ENCODE assay signal across 8 cellular contexts in the genomic region with DNA sequence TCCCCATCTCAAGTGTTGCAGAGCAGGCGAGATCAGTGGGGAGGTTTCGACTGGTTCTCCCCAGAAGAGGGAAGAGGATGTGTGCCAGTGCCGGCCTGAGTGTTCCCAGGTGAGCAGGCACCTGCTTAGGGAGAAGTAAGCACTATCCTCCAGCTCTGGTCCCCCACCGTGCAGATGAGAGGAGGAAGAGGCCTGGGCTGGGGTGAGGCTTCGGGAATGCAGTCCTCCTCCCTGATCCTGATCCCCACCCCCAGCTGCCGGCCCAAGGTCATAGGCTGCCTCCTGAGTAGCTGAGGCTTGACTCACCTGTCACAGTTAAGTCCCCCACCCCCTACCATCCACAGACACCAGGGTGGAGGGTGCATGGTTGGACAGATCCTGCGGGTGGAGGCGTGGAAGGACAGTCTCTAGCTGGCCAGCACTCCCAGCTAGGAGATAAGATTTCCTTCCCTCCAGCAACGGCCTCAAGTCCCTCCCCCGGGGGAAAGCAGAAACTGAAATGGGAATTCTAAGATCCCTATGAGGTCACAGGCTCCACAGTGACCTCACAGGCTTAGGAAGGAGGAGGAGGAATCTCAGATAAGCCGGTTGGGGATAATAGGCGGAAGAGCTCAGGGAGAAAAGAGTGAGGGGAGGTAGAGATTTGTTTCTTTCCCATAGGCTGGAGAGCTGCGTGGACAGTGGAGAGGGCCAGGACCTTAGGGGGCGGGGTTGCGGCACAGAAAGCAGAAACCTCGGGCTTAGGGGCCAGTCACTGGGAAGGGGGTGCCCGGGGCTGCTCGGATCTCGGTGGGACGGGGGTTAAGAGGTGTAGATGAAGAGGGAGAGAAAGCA. TPM values are rescaled to one million over a fixed set of nuclear protein-coding genes. Genes with fewer than 3 reads are reported as not detected.
DNase-seq lines count a peak whose midpoint lies in the region; ATAC-seq and TF ChIP-seq lines count a peak whose summit lies in the region.

No MANE protein-coding gene starts in this region.

- 3% methylated on average over 15 of the region's 20 CpGs for WGBS in right lobe of liver (ENCODE audit: insufficient coverage, low coverage, low lambda C conversion rate, missing lambda C conversion rate)

- intact Hi-C loops in colonic mucosa (cut with DNase I) = no loop called here
- intact Hi-C loops in right lobe of liver (cut with DNase I) = loop anchor here in 1 of 2 donors (10.0 kb wide), 1 partner anchor 90 kb away; a partner anchor contains a TSS

- peaks cover 20% of the 10 kb centered on the region for H3K4me1 Mint-ChIP-seq in T-helper 1 cell treated with Interleukin-12 subunit alpha and Interleukin-12 subunit beta and Interleukin-4 antibody, amounts not matched to agents 30 μg/mL and 1 μg/mL, for 36 hours (ENCODE audit: low read depth)

- TF ChIP-seq CTCF in colonic mucosa (IDR thresholded peaks at IDR 0.05) (no peak), right lobe of liver (IDR thresholded peaks at IDR 0.05) (no peak), thoracic aorta (IDR thresholded peaks at IDR 0.05) (no peak)

- H3K9ac ChIP-seq in colonic mucosa (ENCODE audit: low read depth in 2 of 2, low read length in 2 of 2) = peak overlapping the region; percentile 76 to 94

- H3K9me3 ChIP-seq in colonic mucosa (no peaks in the 10 kb centered on the region), right lobe of liver (no peaks in the 10 kb centered on the region), thoracic aorta (no peaks in the 10 kb centered on the region)

- peaks cover 11% of the 10 kb centered on the region for H3K36me3 ChIP-seq in colonic mucosa
- peaks cover 0 to 19% (median 9%) of the 10 kb centered on the region in 4 donors for H3K36me3 ChIP-seq in right lobe of liver
- peaks cover 16% of the 10 kb centered on the region for H3K36me3 ChIP-seq in thoracic aorta

- ATAC-seq in right lobe of liver (peak in 1 of 4 donors; percentile 2), thoracic aorta (ENCODE audit: insufficient number of reproducible peaks, low FRiP score, low read depth) (no peak), GM18868 (IDR thresholded peaks at IDR 0.05; ENCODE audit: unreplicated experiment) (no peak)

- H3K27me3 Mint-ChIP-seq in T-helper 1 cell treated with Interleukin-12 subunit alpha and Interleukin-12 subunit beta and Interleukin-4 antibody, amounts not matched to agents 30 μg/mL and 1 μg/mL, for 36 hours (ENCODE audit: low read depth) = peaks cover 8% of the 10 kb centered on the region

- peak overlapping the region; percentile 100 for H3K27ac ChIP-seq in colonic mucosa
- peak overlapping the region; percentile 98 to 99 (median 99) for H3K27ac ChIP-seq in right lobe of liver
- H3K27ac ChIP-seq in thoracic aorta = peak overlapping the region in 1 of 2 donors; percentile 86

- H3K36me3 Mint-ChIP-seq in T-helper 1 cell treated with Interleukin-12 subunit alpha and Interleukin-12 subunit beta and Interleukin-4 antibody, amounts not matched to agents 30 μg/mL and 1 μg/mL, for 36 hours (ENCODE audit: low read depth) = peaks cover 3% of the 10 kb centered on the region

- peak overlapping the region; percentile 95 for H3K4me3 Mint-ChIP-seq in T-helper 1 cell treated with Interleukin-12 subunit alpha and Interleukin-12 subunit beta and Interleukin-4 antibody, amounts not matched to agents 30 μg/mL and 1 μg/mL, for 36 hours

- DNase-seq in T-helper 1 cell (no peak), NCI-H82 (lab: John Stamatoyannopoulos, UW) (peak; percentile 86), colonic mucosa (peak; percentile 81), right lobe of liver (peak in 1 of 3 donors; percentile 61), thoracic aorta (ENCODE audit: low spot score) (no peak), amygdala (lab: John Stamatoyannopoulos, UW) (no peak)

- H3K4me1 ChIP-seq in colonic mucosa = peaks cover 16% of the 10 kb centered on the region
- peaks cover 0 to 21% (median 7%) of the 10 kb centered on the region in 4 donors for H3K4me1 ChIP-seq in right lobe of liver
- H3K4me1 ChIP-seq in thoracic aorta (ENCODE audit: control insufficient read depth in 1 of 2, low read depth in 2 of 2) = peaks cover 10 to 32% of the 10 kb centered on the region in 2 donors

- H3K9me3 Mint-ChIP-seq in T-helper 1 cell treated with Interleukin-12 subunit alpha and Interleukin-12 subunit beta and Interleukin-4 antibody, amounts not matched to agents 30 μg/mL and 1 μg/mL, for 36 hours = no peaks in the 10 kb centered on the region

- peak overlapping the region; percentile 97 for H3K27ac Mint-ChIP-seq in T-helper 1 cell treated with Interleukin-12 subunit alpha and Interleukin-12 subunit beta and Interleukin-4 antibody, amounts not matched to agents 30 μg/mL and 1 μg/mL, for 36 hours

- H3K4me3 ChIP-seq in colonic mucosa (peak overlapping the region; percentile 100), right lobe of liver (peak overlapping the region; percentile 96 to 100 (median 99)), thoracic aorta (peak overlapping the region; percentile 94)

- no peak for TF ChIP-seq POLR2A in right lobe of liver (IDR thresholded peaks at IDR 0.05)

- H3K27me3 ChIP-seq in colonic mucosa (no peaks in the 10 kb centered on the region), right lobe of liver (no peaks in the 10 kb centered on the region), thoracic aorta (replicated peaks; ENCODE audit: insufficient read depth) (no peaks in the 10 kb centered on the region)

RNA-seq across cellular contexts. Expression of a gene that starts 1.0 kb away (rescaled TPM):
- 10 to 100 TPM; 59.0 to 65.4 TPM for total RNA-seq in colonic mucosa
- 10 to 100 TPM; 19.5 to 39.1 (median 24.7) TPM for total RNA-seq in right lobe of liver
- total RNA-seq in thoracic aorta = 100 to 1,000 TPM in 1 of 2 donors, 10 to 100 TPM in 1; 99.8 to 131 TPM

RNA-seq across cellular contexts. Expression of a gene that starts 1.2 kb away (rescaled TPM):
- total RNA-seq in colonic mucosa = 1 to 10 TPM in 1 of 2 donors, under 1 TPM in 1; 0.21 to 1.8 TPM
- total RNA-seq in right lobe of liver = 1 to 10 TPM in 1 of 6 experiments, under 1 TPM in 5; 0.25 to 1.0 (median 0.45) TPM
- not detected for total RNA-seq in thoracic aorta

RNA-seq across cellular contexts. Expression of a gene that starts 11.2 kb away (rescaled TPM):
- total RNA-seq in colonic mucosa (1 to 10 TPM in 1 of 2 donors, under 1 TPM in 1; 0.69 to 5.5 TPM), right lobe of liver (1 to 10 TPM in 3 of 6 experiments, under 1 TPM in 1, not detected in 2; 0.53 to 4.5 (median 2.2) TPM), thoracic aorta (1 to 10 TPM in 1 of 2 donors, under 1 TPM in 1; 0.81 to 1.1 TPM)

RNA-seq across cellular contexts. Expression of a gene that starts 17.3 kb away (rescaled TPM):
- 10 to 100 TPM; 14.7 to 23.1 TPM for total RNA-seq in colonic mucosa
- 10 to 100 TPM; 10.9 to 48.5 (median 23.6) TPM for total RNA-seq in right lobe of liver
- total RNA-seq in thoracic aorta = 100 to 1,000 TPM; 130 to 140 TPM

RNA-seq across cellular contexts. Expression of a gene that starts 27.4 kb away (rescaled TPM):
- total RNA-seq in colonic mucosa (10 to 100 TPM; 15.1 to 16.9 TPM), right lobe of liver (10 to 100 TPM in 5 of 6 experiments, 1 to 10 TPM in 1; 8.6 to 19.3 (median 13.9) TPM), thoracic aorta (10 to 100 TPM in 1 of 2 donors, 1 to 10 TPM in 1; 9.2 to 29.6 TPM)

Comparison
In these comparisons a context has a peak if more than half of its experiments do, and no peak if none do; other contexts are left out.
1. DNase-seq: peak in NCI-H82 (single experiment) and colonic mucosa (single experiment); none in T-helper 1 cell (0 of 5), thoracic aorta (single experiment) and amygdala (0 of 56).
2. Peak in every context shown above with its lines, with median percentiles within 50 percentile points of each other: H3K4me3 ChIP-seq.